ENCODE assay signal across 8 cellular contexts in genomic region chr2:65040414-65041261, GRCh38. TPM values are rescaled to one million over a fixed set of nuclear protein-coding genes. Genes with fewer than 3 reads are reported as not detected.
DNase-seq lines count a peak whose midpoint lies in the region; ATAC-seq and TF ChIP-seq lines count a peak whose summit lies in the region.

No MANE protein-coding gene starts in this region.

- peaks cover 6% of the 10 kb centered on the region for H3K4me1 Mint-ChIP-seq in Caco-2 (ENCODE audit: low read depth, unreplicated experiment)

- no peaks in the 10 kb centered on the region for H3K4me1 ChIP-seq in Caco-2

- CTCF ChIA-PET in Caco-2 (lab: Charles Lee), result interaction anchor here (0.6 to 1.3 kb wide), 4 partner anchors 15 to 123 kb away, joined by 3 to 15 read pairs (median 4); partner anchors contain the start of gene CEP68

- H3K36me3 ChIP-seq in Caco-2 (ENCODE audit: control insufficient read depth, insufficient read depth, low read length), result no peaks in the 10 kb centered on the region

- H3K27me3 ChIP-seq in Caco-2 (replicated peaks; ENCODE audit: control insufficient read depth, insufficient read depth, low read length), result no peaks in the 10 kb centered on the region

- no peak overlapping the region for H3K27ac Mint-ChIP-seq in Caco-2 (ENCODE audit: unreplicated experiment)

- peak; percentile 90 to 97 for TF ChIP-seq CTCF in Caco-2 (IDR thresholded peaks at IDR 0.05; ENCODE audit: insufficient read depth in 1 of 2, low read depth in 1 of 2, low read length in 1 of 2, severe bottlenecking in 1 of 2, unreplicated experiment in 1 of 2)
- TF ChIP-seq CTCF in LNCaP clone FGC (IDR thresholded peaks at IDR 0.05; ENCODE audit: control insufficient read depth, extremely low read depth, insufficient read depth), result peak; percentile 75
- peak; percentile 96 for TF ChIP-seq CTCF in fibroblast of the aortic adventitia (IDR thresholded peaks at IDR 0.05; ENCODE audit: insufficient read depth, low read length)

- POLR2A ChIA-PET in Caco-2 (lab: Charles Lee), result no interaction called here

- peaks cover 6% of the 10 kb centered on the region for H3K36me3 Mint-ChIP-seq in Caco-2 (ENCODE audit: insufficient read depth, unreplicated experiment)

- intact Hi-C loops in Caco-2 (cut with micrococcal nuclease; ENCODE audit: unreplicated experiment), result loop anchor here (1.0 to 2.0 kb wide), 3 partner anchors 52 to 533 kb away; partner anchors contain the start of gene SLC1A4

- DNase-seq in Caco-2 (peak; percentile 83 to 87), LNCaP clone FGC (ENCODE audit: low read depth) (peak; percentile 35), RPMI7951 (ENCODE audit: low read depth) (peak; percentile 81), fibroblast of the aortic adventitia (ENCODE audit: low read depth) (peak; percentile 92), occipital lobe (lab: John Stamatoyannopoulos, UW) (peak; percentile 71), substantia nigra (lab: John Stamatoyannopoulos, UW) (peak in 47 of 49 donors; percentile 23 to 87 (median 73))
- DNase-seq in activated T-helper 1 cell treated with anti-CD3 and anti-CD28 coated beads, Interleukin-2, amount 50 U/mL, for 16 hours (ENCODE audit: low read depth in 1 of 2, low spot score in 1 of 2), result peak; percentile 51 to 53

- no peaks in the 10 kb centered on the region for H3K27me3 Mint-ChIP-seq in Caco-2 (ENCODE audit: insufficient read depth, unreplicated experiment)

- H3K27ac ChIP-seq in substantia nigra (ENCODE audit: low read depth, low read length, poor library complexity, severe bottlenecking), result no peak overlapping the region

- BruUV-seq in Caco-2 (replicated peaks; lab: Mats Ljungman, UMichigan), result no TSS peak

- peaks cover 19% of the 10 kb centered on the region for H3K9me3 Mint-ChIP-seq in Caco-2 (ENCODE audit: unreplicated experiment)

- H3K9me3 ChIP-seq in Caco-2, result peaks cover 7% of the 10 kb centered on the region; the same call in 1 of the 2 replicates

- peak overlapping the region; percentile 10 for H3K4me3 Mint-ChIP-seq in Caco-2 (ENCODE audit: unreplicated experiment)

- peak; percentile 83 for ATAC-seq in GM21423 (IDR thresholded peaks at IDR 0.05; ENCODE audit: unreplicated experiment)

- H3K4me3 ChIP-seq in Caco-2 (ENCODE audit: low read depth, low read length), result no peak overlapping the region
- no peak overlapping the region for H3K4me3 ChIP-seq in LNCaP clone FGC (ENCODE audit: low read depth, low read length)
- peak overlapping the region; percentile 45 for H3K4me3 ChIP-seq in fibroblast of the aortic adventitia (ENCODE audit: low read depth, low read length)

RNA-seq across cellular contexts. Expression of gene CEP68, which starts 15.6 kb away (rescaled TPM):
- 12.9 and 14.0 TPM in 2 replicates for total RNA-seq in Caco-2 (2022)
- 5.2 and 5.6 TPM in 2 replicates for total RNA-seq in RPMI7951 (2014; rRNA removed; shearing (Covaris generic))
- total RNA-seq in fibroblast of the aortic adventitia (ENCODE audit: low replicate concordance), result 12.0 and 12.3 TPM in 2 replicates
- 48.2 TPM for total RNA-seq in occipital lobe

RNA-seq across cellular contexts. Expression of gene SLC1A4, which starts 51.4 kb away (rescaled TPM):
- 28.6 and 35.0 TPM in 2 replicates for total RNA-seq in Caco-2 (2022)
- 17.0 and 17.1 TPM in 2 replicates for total RNA-seq in RPMI7951 (2014; rRNA removed; shearing (Covaris generic))
- total RNA-seq in fibroblast of the aortic adventitia (ENCODE audit: low replicate concordance), result 9.5 and 24.1 TPM in 2 replicates
- 57.9 TPM for total RNA-seq in occipital lobe

Comparison
In these comparisons a context has a peak if more than half of its experiments do, and no peak if none do; other contexts are left out.
1. DNase-seq: peak in every context shown above with its lines; median percentile 92 in fibroblast of the aortic adventitia; 85 in Caco-2; 81 in RPMI7951; 73 in substantia nigra; 71 in occipital lobe; 52 in activated T-helper 1 cell treated with anti-CD3 and anti-CD28 coated beads, Interleukin-2, amount 50 U/mL, for 16 hours; 35 in LNCaP clone FGC.